Comparison of ENCODE assay signal across 1 cellular context in genomic region chr9:89662718-89663246, GRCh38.
TF ChIP-seq lines count a peak whose summit lies in the region.

No MANE protein-coding gene starts in this region.

TF ChIP-seq in IMR-90, 13 proteins besides CTCF, POLR2A, EP300 and RAD21 (continued from another document):
- TF ChIP-seq, protein P1, sequence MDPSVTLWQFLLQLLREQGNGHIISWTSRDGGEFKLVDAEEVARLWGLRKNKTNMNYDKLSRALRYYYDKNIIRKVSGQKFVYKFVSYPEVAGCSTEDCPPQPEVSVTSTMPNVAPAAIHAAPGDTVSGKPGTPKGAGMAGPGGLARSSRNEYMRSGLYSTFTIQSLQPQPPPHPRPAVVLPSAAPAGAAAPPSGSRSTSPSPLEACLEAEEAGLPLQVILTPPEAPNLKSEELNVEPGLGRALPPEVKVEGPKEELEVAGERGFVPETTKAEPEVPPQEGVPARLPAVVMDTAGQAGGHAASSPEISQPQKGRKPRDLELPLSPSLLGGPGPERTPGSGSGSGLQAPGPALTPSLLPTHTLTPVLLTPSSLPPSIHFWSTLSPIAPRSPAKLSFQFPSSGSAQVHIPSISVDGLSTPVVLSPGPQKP (IDR thresholded peaks at IDR 0.05; ENCODE audit: borderline replicate concordance, low read depth, low read length), result no peak
- TF ChIP-seq NFE2L2 (IDR thresholded peaks at IDR 0.05; ENCODE audit: low read depth, low read length), result no peak
